1 cellular context compared by ENCODE assay signal in genomic region chr20:56875052-56875663, GRCh38.
TF ChIP-seq lines count a peak whose summit lies in the region.

No MANE protein-coding gene starts in this region.

TF ChIP-seq in HEK293, 187 proteins besides CTCF, POLR2A, EP300 and RAD21 (continued from another document):
- no peak for TF ChIP-seq ZNF518A (tag by site-specific recombination; conservative IDR thresholded peaks at IDR 0.05; ENCODE audit: low read depth)
- TF ChIP-seq ZNF311 (tag by site-specific recombination; IDR thresholded peaks at IDR 0.05; ENCODE audit: borderline replicate concordance), result no peak
- TF ChIP-seq ZNF292 (tag by site-specific recombination; IDR thresholded peaks at IDR 0.05; ENCODE audit: borderline replicate concordance, low read depth), result no peak
- no peak for TF ChIP-seq ZNF76 (tag by site-specific recombination; IDR thresholded peaks at IDR 0.05; ENCODE audit: borderline replicate concordance, low read depth)
- TF ChIP-seq ZNF2 (tag by site-specific recombination; IDR thresholded peaks at IDR 0.05), result no peak
- TF ChIP-seq SP3 (tag by site-specific recombination; IDR thresholded peaks at IDR 0.05), result no peak
- TF ChIP-seq ZNF423 (tag by site-specific recombination; IDR thresholded peaks at IDR 0.05), result no peak
- TF ChIP-seq ZBTB48 (tag by site-specific recombination; IDR thresholded peaks at IDR 0.05), result no peak
- TF ChIP-seq ZBTB49 (tag by site-specific recombination; IDR thresholded peaks at IDR 0.05; ENCODE audit: low read depth), result no peak
- TF ChIP-seq ZNF248 (tag by site-specific recombination; IDR thresholded peaks at IDR 0.05), result no peak
- peak; percentile 55 for TF ChIP-seq OSR2 (tag by site-specific recombination; IDR thresholded peaks at IDR 0.05)
